ENCODE assay signal across 9 cellular contexts in genomic region chr1:183636783-183637182, GRCh38. TPM values are rescaled to one million over a fixed set of nuclear protein-coding genes. Genes with fewer than 3 reads are reported as not detected.
A peak's percentile ranks its signal among the peaks of the same experiment; 100 is the strongest.
DNase-seq lines count a peak whose midpoint lies in the region; ATAC-seq and TF ChIP-seq lines count a peak whose summit lies in the region.
"Had no signal": no experiment of that assay in that cellular context is flagged by ENCODE, and none has a peak within 500 bp of the region (broad histone marks: within the 10 kb centered on the region; RNA-seq: fewer than 3 reads in every experiment).

No MANE protein-coding gene starts in this region.

- H2AFZ ChIP-seq in neural progenitor cell (replicated peaks) (no peak overlapping the region), trophoblast cell (ENCODE audit: insufficient read depth, low read length, poor library complexity) (no peak overlapping the region)

- peaks cover 9% of the 10 kb centered on the region for H3K79me1 ChIP-seq in trophoblast cell (ENCODE audit: low read length)

- peak; percentile 18 for DNase-seq in DMS79 treated with DMSO at 0.1 percent for 48 hours (lab: John Stamatoyannopoulos, UW)
- DNase-seq in MG63: no peak
- peak; percentile 28 for DNase-seq in cerebellum (ENCODE audit: low spot score)
- no peak for DNase-seq in neural progenitor cell (ENCODE audit: low spot score)
- no peak for DNase-seq in trophoblast cell
- no peak for DNase-seq in activated CD4-positive, CD25-positive, alpha-beta regulatory T cell treated with anti-CD3 and anti-CD28 coated beads, Interleukin-2, amount 50 U/mL, for 72 hours
- DNase-seq in mucosa of descending colon: no peak
- DNase-seq: activated gamma-delta T cell treated with Interleukin-2 at 50 U/mL for 16 hours had no signal

- intact Hi-C loops in mucosa of descending colon (cut with DNase I, micrococcal nuclease): no loop called here

- H3K9me3 Mint-ChIP-seq in neural progenitor cell: no peaks in the 10 kb centered on the region

- H3K4me3 Mint-ChIP-seq in neural progenitor cell: peak overlapping the region; percentile 100

- peaks cover 10% of the 10 kb centered on the region for H3K27me3 Mint-ChIP-seq in neural progenitor cell (ENCODE audit: insufficient read depth, low read depth)

- H3K9ac ChIP-seq in neural progenitor cell (no peak overlapping the region), trophoblast cell (ENCODE audit: low read length) (no peak overlapping the region)

- H3K79me2 ChIP-seq in neural progenitor cell (ENCODE audit: low read depth) (peaks cover 37% of the 10 kb centered on the region), trophoblast cell (ENCODE audit: control insufficient read depth, insufficient read depth, low read length, poor library complexity) (peaks cover 7% of the 10 kb centered on the region)

- peaks cover 24% of the 10 kb centered on the region for H3F3A ChIP-seq in neural progenitor cell (ENCODE audit: low read depth)

- no CpG with 5 or more reads among the region's 5 CpGs for WGBS in trophoblast cell (ENCODE audit: extremely low coverage, insufficient coverage, insufficient read length)

- no peak overlapping the region for H3K27ac ChIP-seq in neural progenitor cell
- no peak overlapping the region for H3K27ac ChIP-seq in trophoblast cell (ENCODE audit: low read depth, low read length)

- TF ChIP-seq CTCF in neural progenitor cell (IDR thresholded peaks at IDR 0.05) (no peak), mucosa of descending colon (IDR thresholded peaks at IDR 0.05) (no peak)

- H3K36me3 Mint-ChIP-seq in neural progenitor cell: no peaks in the 10 kb centered on the region

- no peak overlapping the region for H4K8ac ChIP-seq in trophoblast cell (ENCODE audit: low read depth, low read length)

- no peak overlapping the region for H2BK5ac ChIP-seq in trophoblast cell (ENCODE audit: low read depth, low read length, poor library complexity)

- peaks cover 25% of the 10 kb centered on the region for H3K4me1 ChIP-seq in neural progenitor cell
- peaks cover 0 to 3% of the 10 kb centered on the region in 2 experiments for H3K4me1 ChIP-seq in trophoblast cell (ENCODE audit: control insufficient read depth in 1 of 2, insufficient read depth in 2 of 2, low read length in 2 of 2)
- peaks cover 23% of the 10 kb centered on the region for H3K4me1 ChIP-seq in mucosa of descending colon (ENCODE audit: low read depth)

- H3K27me3 ChIP-seq in MG63 (peaks cover 10% of the 10 kb centered on the region), neural progenitor cell (peaks cover 19% of the 10 kb centered on the region), trophoblast cell (ENCODE audit: insufficient read depth, low read length) (no peaks in the 10 kb centered on the region)

- H2BK12ac ChIP-seq in trophoblast cell (ENCODE audit: low read length): no peak overlapping the region

- H2AK5ac ChIP-seq in trophoblast cell (ENCODE audit: low read length): no peak overlapping the region

- H4K20me1 ChIP-seq in neural progenitor cell (ENCODE audit: low read depth): peaks cover 29% of the 10 kb centered on the region

- H3K4me2 ChIP-seq in neural progenitor cell (peak overlapping the region; percentile 94), trophoblast cell (ENCODE audit: low read length) (no peak overlapping the region)

- no peak overlapping the region for H3K23ac ChIP-seq in trophoblast cell (ENCODE audit: low read length)

- no peak overlapping the region for H3K14ac ChIP-seq in trophoblast cell (ENCODE audit: low read length)

- H3K9me3 ChIP-seq in MG63: no peaks in the 10 kb centered on the region
- H3K9me3 ChIP-seq in neural progenitor cell (ENCODE audit: low read depth): no peaks in the 10 kb centered on the region
- H3K9me3 ChIP-seq in trophoblast cell (ENCODE audit: insufficient read depth, low read depth, low read length): no peaks in the 10 kb centered on the region
- H3K9me3 ChIP-seq in mucosa of descending colon: no peaks in the 10 kb centered on the region

- ATAC-seq in mucosa of descending colon: no peak

- H4K91ac ChIP-seq in trophoblast cell (ENCODE audit: low read depth, low read length): no peak overlapping the region

- H3K36me3 ChIP-seq in MG63: peaks cover 13% of the 10 kb centered on the region
- H3K36me3 ChIP-seq in neural progenitor cell: no peaks in the 10 kb centered on the region
- no peaks in the 10 kb centered on the region for H3K36me3 ChIP-seq in trophoblast cell (ENCODE audit: control insufficient read depth in 1 of 2, insufficient read depth in 2 of 2, low read length in 2 of 2)
- no peaks in the 10 kb centered on the region for H3K36me3 ChIP-seq in mucosa of descending colon (ENCODE audit: low read depth)

- peak overlapping the region; percentile 78 for H3K4me3 ChIP-seq in MG63
- peak overlapping the region; percentile 80 for H3K4me3 ChIP-seq in neural progenitor cell
- H3K4me3 ChIP-seq in trophoblast cell (ENCODE audit: low read depth, low read length): no peak overlapping the region
- H3K4me3 ChIP-seq in mucosa of descending colon: no peak overlapping the region

- H4K12ac ChIP-seq in trophoblast cell (ENCODE audit: low read depth, low read length): no peak overlapping the region

- peaks cover 38% of the 10 kb centered on the region for H3K4me1 Mint-ChIP-seq in neural progenitor cell

- H3K4ac ChIP-seq in trophoblast cell (ENCODE audit: low read depth, low read length): no peak overlapping the region

- H3K18ac ChIP-seq in trophoblast cell (ENCODE audit: low read length): no peak overlapping the region

- H3K27ac Mint-ChIP-seq in neural progenitor cell: no peak overlapping the region

- no peak overlapping the region for H2BK120ac ChIP-seq in trophoblast cell (ENCODE audit: insufficient read depth, low read length, poor library complexity)

RNA-seq across cellular contexts. Expression of gene ARPC5, which starts 1.2 kb away (rescaled TPM):
- 232 and 372 TPM in 2 replicates for total RNA-seq in MG63 (2014; rRNA removed; shearing (Covaris generic); ENCODE audit: low replicate concordance)
- total RNA-seq in cerebellum (47.4 TPM), neural progenitor cell (ENCODE audit: low replicate concordance) (90.1 and 131 TPM in 2 replicates), mucosa of descending colon (100 to 1,000 TPM; 101 to 158 (median 123) TPM)
- 127 and 133 TPM in 2 replicates for polyA plus RNA-seq in trophoblast cell (2013)

RNA-seq across cellular contexts. Expression of gene APOBEC4, which starts 16.3 kb away (rescaled TPM):
- not detected in 2 replicates for total RNA-seq in MG63 (2014; rRNA removed; shearing (Covaris generic); ENCODE audit: low replicate concordance)
- not detected for total RNA-seq in cerebellum
- total RNA-seq in neural progenitor cell (ENCODE audit: low replicate concordance): not detected in 2 replicates
- not detected in 2 replicates for polyA plus RNA-seq in trophoblast cell (2013)
- under 1 TPM in 1 of 3 donors, not detected in 2; 0.55 TPM for total RNA-seq in mucosa of descending colon
- total RNA-seq: kidney epithelial cell had no signal

RNA-seq across cellular contexts. Expression of gene NCF2, which starts 46.5 kb away (rescaled TPM):
- 0.53 and 0.64 TPM in 2 replicates for total RNA-seq in MG63 (2014; rRNA removed; shearing (Covaris generic); ENCODE audit: low replicate concordance)
- total RNA-seq in cerebellum (2.5 TPM), neural progenitor cell (ENCODE audit: low replicate concordance) (not detected in 2 replicates), mucosa of descending colon (1 to 10 TPM; 2.0 to 8.9 (median 8.3) TPM)
- 3.5 and 3.8 TPM in 2 replicates for polyA plus RNA-seq in trophoblast cell (2013)

Comparison
In these comparisons a context has a peak if more than half of its experiments do, and no peak if none do; other contexts are left out.
1. DNase-seq: peak in DMS79 treated with DMSO at 0.1 percent for 48 hours (single experiment) and cerebellum (single experiment); none in MG63 (single experiment), neural progenitor cell (single experiment), trophoblast cell (0 of 2), activated CD4-positive, CD25-positive, alpha-beta regulatory T cell treated with anti-CD3 and anti-CD28 coated beads, Interleukin-2, amount 50 U/mL, for 72 hours (single experiment) and mucosa of descending colon (0 of 3).
2. H3K4me3 ChIP-seq: peak in MG63 (single experiment) and neural progenitor cell (single experiment); none in trophoblast cell (single experiment) and mucosa of descending colon (single experiment).